Comparison of ENCODE assay signal across 8 cellular contexts in genomic region chr14:92615451-92615850, GRCh38.
DNase-seq lines count a peak whose midpoint lies in the region; ATAC-seq, FAIRE-seq and TF ChIP-seq lines count a peak whose summit lies in the region.

No MANE protein-coding gene starts in this region.

- TF ChIP-seq CTCF in HEK293 (tag by site-specific recombination; IDR thresholded peaks at IDR 0.05), result no peak
- TF ChIP-seq CTCF in lower lobe of right lung (IDR thresholded peaks at IDR 0.05), result no peak
- TF ChIP-seq CTCF in omental fat pad (IDR thresholded peaks at IDR 0.05), result no peak

- peak; percentile 40 to 57 for ATAC-seq in lower lobe of right lung
- no peak for ATAC-seq in omental fat pad (ENCODE audit: low FRiP score)

- H3K4me1 ChIP-seq in HEK293 (ENCODE audit: control insufficient read depth, insufficient read depth, low read length) (no peaks in the 10 kb centered on the region), lower lobe of right lung (peaks cover 22% of the 10 kb centered on the region)

- POLR2A ChIA-PET in HEK293 (lab: Yijun Ruan, JAX), result no interaction called here

- H3K4me3 ChIP-seq in HEK293 (ENCODE audit: low read depth, low read length), result no peak overlapping the region
- H3K4me3 ChIP-seq in lower lobe of right lung, result no peak overlapping the region

- no peaks in the 10 kb centered on the region for H3K27me3 ChIP-seq in lower lobe of right lung (ENCODE audit: low read depth)

- H3K9me3 ChIP-seq in HEK293 (ENCODE audit: control insufficient read depth, insufficient read depth, low read depth, low read length) (no peaks in the 10 kb centered on the region), lower lobe of right lung (no peaks in the 10 kb centered on the region)

- intact Hi-C loops in lower lobe of right lung (cut with DNase I), result no loop called here

- H3K27ac ChIP-seq in HEK293 (ENCODE audit: extremely low read depth, low read depth, low read length), result no peak overlapping the region
- no peak overlapping the region for H3K27ac ChIP-seq in lower lobe of right lung

- no peak for FAIRE-seq in frontal cortex (lab: Jason Lieb, UNC)

- no peaks in the 10 kb centered on the region for H3K36me3 ChIP-seq in HEK293 (ENCODE audit: control insufficient read depth in 2 of 2, insufficient read depth in 1 of 2, low read length in 2 of 2)
- peaks cover 7% of the 10 kb centered on the region for H3K36me3 ChIP-seq in lower lobe of right lung

- CTCF ChIA-PET in HEK293 (lab: Yijun Ruan, JAX), result interaction anchor here (0.5 to 0.6 kb wide), 2 partner anchors 9 to 485 kb away, joined by 3 to 7 read pairs; no protein-coding TSS in a partner anchor

- DNase-seq in CMK (ENCODE audit: low read depth), result peak; percentile 21
- DNase-seq in activated CD4-positive, CD25-positive, alpha-beta regulatory T cell treated with anti-CD3 and anti-CD28 coated beads, Interleukin-2, amount 50 U/mL, for 16 hours (ENCODE audit: low read depth, low spot score), result peak; percentile 34
- no peak for DNase-seq in lower lobe of right lung
- DNase-seq in DMS153 (lab: John Stamatoyannopoulos, UW), result no peak
- DNase-seq in omental fat pad (ENCODE audit: low spot score), result no peak
- DNase-seq in frontal cortex (ENCODE audit: low spot score in 2 of 2), result no peak
- DNase-seq in NCI-H1105 (lab: John Stamatoyannopoulos, UW), result no peak

TF ChIP-seq in HEK293, 187 proteins besides CTCF, POLR2A, EP300 and RAD21:
- TF ChIP-seq ZIC2 (tag by site-specific recombination; IDR thresholded peaks at IDR 0.05) (peak; percentile 32; the same call in 1 of the 2 replicates), ZXDB (tag by site-specific recombination; IDR thresholded peaks at IDR 0.05) (no peak)
TF ChIP-seq in HEK293: peak in this region for 1.

Comparison
In these comparisons a context has a peak if more than half of its experiments do, and no peak if none do; other contexts are left out.
1. DNase-seq: peak in CMK (single experiment) and activated CD4-positive, CD25-positive, alpha-beta regulatory T cell treated with anti-CD3 and anti-CD28 coated beads, Interleukin-2, amount 50 U/mL, for 16 hours (single experiment); none in lower lobe of right lung (single experiment), DMS153 (single experiment), omental fat pad (single experiment), frontal cortex (0 of 2) and NCI-H1105 (single experiment).